ENCODE assay signal across 18 cellular contexts in the genomic region with DNA sequence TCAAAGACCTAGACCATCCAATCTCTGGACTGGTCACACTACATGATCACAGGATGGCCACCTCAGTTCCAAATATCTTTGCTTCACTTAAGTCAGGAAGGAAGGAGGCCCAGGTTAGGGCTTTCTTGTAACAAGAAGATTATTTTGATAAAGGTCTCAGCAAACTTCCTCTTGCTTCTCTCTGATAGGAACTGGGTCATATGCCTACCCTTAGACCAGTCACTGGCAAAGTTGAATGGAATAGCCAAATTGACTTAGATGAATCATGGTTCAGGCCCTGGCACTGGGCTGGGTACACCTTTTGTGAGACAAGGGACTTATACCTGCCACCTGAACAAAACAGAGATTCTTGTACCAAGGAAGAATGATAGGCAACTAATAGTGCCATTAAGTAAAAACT. TPM values are rescaled to one million over a fixed set of nuclear protein-coding genes. Genes with fewer than 3 reads are reported as not detected.
DNase-seq lines count a peak whose midpoint lies in the region; ATAC-seq lines count a peak whose summit lies in the region.
"Had no signal": no experiment of that assay in that cellular context is flagged by ENCODE, and none has a peak within 500 bp of the region (broad histone marks: within the 10 kb centered on the region; RNA-seq: fewer than 3 reads in every experiment).

No MANE protein-coding gene starts in this region.

- peak; percentile 71 for ATAC-seq in T-helper 17 cell

- peaks cover 4% of the 10 kb centered on the region for H3K36me3 Mint-ChIP-seq in activated CD4-positive, alpha-beta T cell treated with anti-CD3 and anti-CD28 coated beads, Interleukin-2, amount 10 ng/mL, durations not matched to agents 24 days and 14 days (ENCODE audit: low read depth)
- no peaks in the 10 kb centered on the region for H3K36me3 Mint-ChIP-seq in T-helper 17 cell (ENCODE audit: low read depth)

- no peak overlapping the region for H3K4me3 ChIP-seq in effector memory CD4-positive, alpha-beta T cell (ENCODE audit: insufficient read depth, low read depth, low read length, poor library complexity, severe bottlenecking)
- H3K4me3 ChIP-seq: BLaER1 treated with 17β-estradiol and CSF1 and Interleukin-3, amounts not matched to agents 10 nM and 100 nM had no signal

- H3K27ac Mint-ChIP-seq in activated CD4-positive, alpha-beta T cell treated with anti-CD3 and anti-CD28 coated beads, Interleukin-2, amount 10 ng/mL, durations not matched to agents 24 days and 14 days, result no peak overlapping the region
- peak overlapping the region; percentile 12 for H3K27ac Mint-ChIP-seq in T-helper 17 cell
- H3K27ac Mint-ChIP-seq: H9 had no signal

- no peak for DNase-seq in activated CD4-positive, alpha-beta T cell treated with anti-CD3 and anti-CD28 coated beads, Interleukin-2, amount 10 ng/mL, durations not matched to agents 24 days and 14 days
- no peak for DNase-seq in activated CD4-positive, alpha-beta T cell treated with anti-CD3 and anti-CD28 coated beads, Interleukin-2, amount 50 U/mL, for 48 hours
- DNase-seq in GF-D8 (lab: John Stamatoyannopoulos, UW), result peak; percentile 87
- DNase-seq in T-helper 17 cell, result no peak
- no peak for DNase-seq in effector memory CD4-positive, alpha-beta T cell
- DNase-seq in retina, result no peak
- no peak for DNase-seq in substantia nigra (lab: John Stamatoyannopoulos, UW)
- DNase-seq in stimulated activated naive CD4-positive, alpha-beta T cell treated with Interleukin-2 at 50 U/mL for 16 hours (lab: John Stamatoyannopoulos, UW), result no peak
- DNase-seq: DMS53; H9; Kasumi-1; MV-4-11; NCI-H1436; NCI-H2029 treated with DMSO at 0.1 percent for 48 hours; NCI-H226; NCI-H526 treated with DMSO at 0.1 percent for 48 hours; NK-92 treated with Interleukin-12 subunit alpha and Interleukin-12 subunit beta, amount 100 ng/mL, for 24 hours had no signal

- H3K27ac ChIP-seq in effector memory CD4-positive, alpha-beta T cell (ENCODE audit: insufficient read depth, low read length, poor library complexity, severe bottlenecking), result peak overlapping the region; percentile 18
- H3K27ac ChIP-seq in substantia nigra (ENCODE audit: low read depth, low read length, poor library complexity, severe bottlenecking), result no peak overlapping the region
- H3K27ac ChIP-seq: BLaER1 treated with 17β-estradiol and CSF1 and Interleukin-3, amounts not matched to agents 10 nM and 100 nM had no signal

- H3K4me3 Mint-ChIP-seq in activated CD4-positive, alpha-beta T cell treated with anti-CD3 and anti-CD28 coated beads, Interleukin-2, amount 10 ng/mL, durations not matched to agents 24 days and 14 days, result peak overlapping the region; percentile 2
- H3K4me3 Mint-ChIP-seq in T-helper 17 cell, result peak overlapping the region; percentile 2
- H3K4me3 Mint-ChIP-seq: H9 had no signal

- H3K27me3 Mint-ChIP-seq in activated CD4-positive, alpha-beta T cell treated with anti-CD3 and anti-CD28 coated beads, Interleukin-2, amount 10 ng/mL, durations not matched to agents 24 days and 14 days, result no peaks in the 10 kb centered on the region
- H3K27me3 Mint-ChIP-seq in T-helper 17 cell, result no peaks in the 10 kb centered on the region

- no peaks in the 10 kb centered on the region for H3K27me3 ChIP-seq in effector memory CD4-positive, alpha-beta T cell (replicated peaks; ENCODE audit: control insufficient read depth, insufficient read depth, low read length, poor library complexity, severe bottlenecking)
- H3K27me3 ChIP-seq: BLaER1 treated with 17β-estradiol and CSF1 and Interleukin-3, amounts not matched to agents 10 nM and 100 nM had no signal

- no peaks in the 10 kb centered on the region for H3K36me3 ChIP-seq in effector memory CD4-positive, alpha-beta T cell (ENCODE audit: control insufficient read depth, insufficient read depth, low read length)
- H3K36me3 ChIP-seq: BLaER1 treated with 17β-estradiol and CSF1 and Interleukin-3, amounts not matched to agents 10 nM and 100 nM had no signal

- peaks cover 25% of the 10 kb centered on the region for H3K4me1 ChIP-seq in effector memory CD4-positive, alpha-beta T cell (ENCODE audit: control insufficient read depth, insufficient read depth, low read length, poor library complexity, severe bottlenecking)

- peaks cover 4% of the 10 kb centered on the region for H3K9me3 Mint-ChIP-seq in activated CD4-positive, alpha-beta T cell treated with anti-CD3 and anti-CD28 coated beads, Interleukin-2, amount 10 ng/mL, durations not matched to agents 24 days and 14 days
- H3K9me3 Mint-ChIP-seq: H9 had no signal

- H3K9me3 ChIP-seq in T-helper 17 cell (ENCODE audit: control insufficient read depth, low read length, poor library complexity, severe bottlenecking), result no peaks in the 10 kb centered on the region
- H3K9me3 ChIP-seq in effector memory CD4-positive, alpha-beta T cell (ENCODE audit: control insufficient read depth, low read length), result no peaks in the 10 kb centered on the region

- H3K4me1 Mint-ChIP-seq in activated CD4-positive, alpha-beta T cell treated with anti-CD3 and anti-CD28 coated beads, Interleukin-2, amount 10 ng/mL, durations not matched to agents 24 days and 14 days, result peaks cover 40% of the 10 kb centered on the region
- peaks cover 45% of the 10 kb centered on the region for H3K4me1 Mint-ChIP-seq in T-helper 17 cell

- intact Hi-C loops in activated CD4-positive, alpha-beta T cell treated with anti-CD3 and anti-CD28 coated beads, Interleukin-2, amount 10 ng/mL, durations not matched to agents 24 days and 14 days (cut with micrococcal nuclease), result no loop called here

RNA-seq across cellular contexts. Expression of gene FRY, which starts 11.0 kb away (rescaled TPM):
- 1.8 and 2.8 TPM in 2 replicates for total RNA-seq in activated CD4-positive, alpha-beta T cell treated with anti-CD3 and anti-CD28 coated beads, Interleukin-2, amount 10 ng/mL, durations not matched to agents 24 days and 14 days
- 10 to 100 TPM; 46.3 to 68.8 TPM for total RNA-seq in T-helper 17 cell

Comparison
In these comparisons a context has a peak if more than half of its experiments do, and no peak if none do; other contexts are left out.
1. RNA of gene FRY, which starts 11.0 kb away (total RNA-seq): 46.3 to 68.8 TPM in T-helper 17 cell; 1.8 to 2.8 TPM in activated CD4-positive, alpha-beta T cell treated with anti-CD3 and anti-CD28 coated beads, Interleukin-2, amount 10 ng/mL, durations not matched to agents 24 days and 14 days; every median in the first group is over 10 times any median in the second.